ENCODE assay signal across 1 cellular context in the genomic region with DNA sequence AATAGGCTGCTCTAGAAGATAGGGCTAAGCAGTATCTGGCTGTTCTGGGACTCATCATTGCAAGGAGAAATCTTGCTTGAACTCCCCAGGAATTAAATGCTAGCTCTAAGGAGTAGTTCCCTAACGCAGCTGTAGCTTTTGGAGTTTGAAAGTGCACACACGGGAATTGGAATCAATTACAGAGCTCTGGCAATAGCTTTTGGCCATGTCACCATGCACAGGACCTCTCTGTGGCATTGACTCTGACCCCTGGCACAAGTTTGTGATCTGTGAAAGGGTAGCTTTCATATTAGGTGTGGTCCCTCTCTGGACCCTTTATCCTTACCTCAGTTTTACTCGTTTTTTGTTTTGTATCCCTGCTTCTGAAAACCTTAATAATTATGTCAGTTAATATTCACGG.
TF ChIP-seq lines count a peak whose summit lies in the region.

No MANE protein-coding gene starts in this region.

TF ChIP-seq in HepG2, 621 proteins besides CTCF, POLR2A, EP300 and RAD21 (continued from another document):
- TF ChIP-seq, protein P1, sequence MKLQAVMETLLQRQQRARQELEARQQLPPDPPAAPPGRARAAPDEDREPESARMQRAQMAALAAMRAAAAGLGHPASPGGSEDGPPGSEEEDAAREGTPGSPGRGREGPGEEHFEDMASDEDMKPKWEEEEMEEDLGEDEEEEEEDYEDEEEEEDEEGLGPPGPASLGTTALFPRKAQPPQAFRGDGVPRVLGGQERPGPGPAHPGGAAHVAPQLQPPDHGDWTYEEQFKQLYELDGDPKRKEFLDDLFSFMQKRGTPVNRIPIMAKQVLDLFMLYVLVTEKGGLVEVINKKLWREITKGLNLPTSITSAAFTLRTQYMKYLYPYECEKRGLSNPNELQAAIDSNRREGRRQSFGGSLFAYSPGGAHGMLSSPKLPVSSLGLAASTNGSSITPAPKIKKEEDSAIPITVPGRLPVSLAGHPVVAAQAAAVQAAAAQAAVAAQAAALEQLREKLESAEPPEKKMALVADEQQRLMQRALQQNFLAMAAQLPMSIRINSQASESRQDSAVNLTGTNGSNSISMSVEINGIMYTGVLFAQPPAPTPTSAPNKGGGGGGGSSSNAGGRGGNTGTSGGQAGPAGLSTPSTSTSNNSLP (IDR thresholded peaks at IDR 0.05; ENCODE audit: low read depth, low read length): no peak
- TF ChIP-seq ZNF598 (CRISPR knock-in tag; IDR thresholded peaks at IDR 0.05; ENCODE audit: borderline replicate concordance): no peak
- no peak for TF ChIP-seq NCOA2 (CRISPR knock-in tag; IDR thresholded peaks at IDR 0.05)
- TF ChIP-seq, protein P2, sequence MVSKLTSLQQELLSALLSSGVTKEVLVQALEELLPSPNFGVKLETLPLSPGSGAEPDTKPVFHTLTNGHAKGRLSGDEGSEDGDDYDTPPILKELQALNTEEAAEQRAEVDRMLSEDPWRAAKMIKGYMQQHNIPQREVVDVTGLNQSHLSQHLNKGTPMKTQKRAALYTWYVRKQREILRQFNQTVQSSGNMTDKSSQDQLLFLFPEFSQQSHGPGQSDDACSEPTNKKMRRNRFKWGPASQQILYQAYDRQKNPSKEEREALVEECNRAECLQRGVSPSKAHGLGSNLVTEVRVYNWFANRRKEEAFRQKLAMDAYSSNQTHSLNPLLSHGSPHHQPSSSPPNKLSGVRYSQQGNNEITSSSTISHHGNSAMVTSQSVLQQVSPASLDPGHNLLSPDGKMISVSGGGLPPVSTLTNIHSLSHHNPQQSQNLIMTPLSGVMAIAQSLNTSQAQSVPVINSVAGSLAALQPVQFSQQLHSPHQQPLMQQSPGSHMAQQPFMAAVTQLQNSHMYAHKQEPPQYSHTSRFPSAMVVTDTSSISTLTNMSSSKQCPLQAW (CRISPR knock-in tag; IDR thresholded peaks at IDR 0.05): no peak
- no peak for TF ChIP-seq SNAPC2 (CRISPR knock-in tag; IDR thresholded peaks at IDR 0.05)
- TF ChIP-seq, protein P3, sequence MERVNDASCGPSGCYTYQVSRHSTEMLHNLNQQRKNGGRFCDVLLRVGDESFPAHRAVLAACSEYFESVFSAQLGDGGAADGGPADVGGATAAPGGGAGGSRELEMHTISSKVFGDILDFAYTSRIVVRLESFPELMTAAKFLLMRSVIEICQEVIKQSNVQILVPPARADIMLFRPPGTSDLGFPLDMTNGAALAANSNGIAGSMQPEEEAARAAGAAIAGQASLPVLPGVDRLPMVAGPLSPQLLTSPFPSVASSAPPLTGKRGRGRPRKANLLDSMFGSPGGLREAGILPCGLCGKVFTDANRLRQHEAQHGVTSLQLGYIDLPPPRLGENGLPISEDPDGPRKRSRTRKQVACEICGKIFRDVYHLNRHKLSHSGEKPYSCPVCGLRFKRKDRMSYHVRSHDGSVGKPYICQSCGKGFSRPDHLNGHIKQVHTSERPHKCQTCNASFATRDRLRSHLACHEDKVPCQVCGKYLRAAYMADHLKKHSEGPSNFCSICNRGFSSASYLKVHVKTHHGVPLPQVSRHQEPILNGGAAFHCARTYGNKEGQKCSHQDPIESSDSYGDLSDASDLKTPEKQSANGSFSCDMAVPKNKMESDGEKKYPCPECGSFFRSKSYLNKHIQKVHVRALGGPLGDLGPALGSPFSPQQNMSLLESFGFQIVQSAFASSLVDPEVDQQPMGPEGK (CRISPR knock-in tag; IDR thresholded peaks at IDR 0.05): no peak
- TF ChIP-seq ZNF83 (CRISPR knock-in tag; IDR thresholded peaks at IDR 0.05; ENCODE audit: borderline replicate concordance): no peak
